8 cellular contexts compared by ENCODE assay signal in the genomic region with DNA sequence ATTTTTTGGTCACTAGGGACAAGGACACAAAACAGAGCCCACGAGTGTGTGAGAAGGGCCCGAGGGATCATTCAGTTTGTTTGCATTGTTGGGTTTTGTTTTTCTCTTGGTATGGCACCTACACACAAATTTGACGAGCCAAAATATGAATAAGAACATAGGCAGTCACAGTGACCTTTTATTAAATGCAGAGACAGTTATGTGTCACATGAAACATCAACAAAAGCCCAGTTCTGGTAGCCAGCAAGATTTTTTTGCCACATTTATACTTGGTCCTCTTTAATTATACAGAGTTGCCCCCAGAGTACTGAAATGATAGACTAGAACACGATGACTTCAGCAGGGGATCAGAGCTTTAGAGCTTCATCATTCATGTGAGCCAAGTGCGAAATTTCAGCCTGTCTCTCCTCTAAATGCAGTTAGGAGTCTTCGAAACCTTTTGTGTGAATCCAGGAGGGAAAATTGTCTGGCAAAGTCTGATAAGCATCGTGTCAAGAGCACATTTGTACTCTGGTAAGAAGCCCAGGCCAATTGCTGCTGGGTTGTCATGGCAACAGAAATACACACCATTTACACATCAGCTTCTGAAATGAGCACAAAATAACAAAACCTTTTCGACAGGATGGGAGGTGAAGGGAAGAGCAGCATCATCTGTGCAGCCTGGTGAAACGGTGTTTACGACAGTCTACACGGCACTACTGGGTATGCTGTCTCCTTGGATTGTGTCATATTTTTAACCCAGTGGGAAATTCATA.
DNase-seq lines count a peak whose midpoint lies in the region; ATAC-seq and TF ChIP-seq lines count a peak whose summit lies in the region.

No MANE protein-coding gene starts in this region.

- H3K4me3 Mint-ChIP-seq in GM23338: no peak overlapping the region
- no peak overlapping the region for H3K4me3 Mint-ChIP-seq in Caco-2 (ENCODE audit: unreplicated experiment)

- H3K9me3 Mint-ChIP-seq in GM23338: no peaks in the 10 kb centered on the region
- no peaks in the 10 kb centered on the region for H3K9me3 Mint-ChIP-seq in Caco-2 (ENCODE audit: unreplicated experiment)

- H3K79me2 ChIP-seq in GM23338 (replicated peaks; ENCODE audit: insufficient read depth): no peaks in the 10 kb centered on the region
- no peaks in the 10 kb centered on the region for H3K79me2 ChIP-seq in OCI-LY7 (ENCODE audit: insufficient read depth, low read depth, low read length)
- H3K79me2 ChIP-seq in MM.1S (ENCODE audit: low read length): no peaks in the 10 kb centered on the region

- H3K27ac ChIP-seq in GM23338 (ENCODE audit: low read depth) (no peak overlapping the region; the same call in 1 of the 2 replicates), OCI-LY7 (ENCODE audit: low read depth, low read length, poor library complexity, severe bottlenecking) (peak overlapping the region; percentile 41), MM.1S (ENCODE audit: low read length) (no peak overlapping the region)

- intact Hi-C loops in OCI-LY7 (cut with micrococcal nuclease; ENCODE audit: unreplicated experiment): loop anchor here (5.0 to 10.0 kb wide), 4 partner anchors 223 to 433 kb away; no protein-coding TSS in a partner anchor
- intact Hi-C loops in Caco-2 (cut with micrococcal nuclease; ENCODE audit: unreplicated experiment): no loop called here

- CTCF ChIA-PET in OCI-LY7 (lab: Charles Lee; ENCODE audit: unreplicated experiment) (interaction anchor here (1.2 kb wide), 1 partner anchor 23 kb away, joined by 3 read pairs; no protein-coding TSS in a partner anchor), HEK293T (lab: Yijun Ruan, JAX) (interaction anchor here (1.4 kb wide), 1 partner anchor 312 kb away, joined by 4 read pairs; no protein-coding TSS in a partner anchor), Caco-2 (lab: Charles Lee) (no interaction called here)

- 0 out of 2 replicates have a peak overlapping the region, but pooled peaks have one; percentile 26 for H2AFZ ChIP-seq in GM23338
- H2AFZ ChIP-seq in OCI-LY7 (ENCODE audit: low read length): peak overlapping the region; percentile 26; the same call in 1 of the 2 replicates
- no peak overlapping the region for H2AFZ ChIP-seq in MM.1S (ENCODE audit: low read length)

- H3F3A ChIP-seq in GM23338 (replicated peaks; ENCODE audit: low read depth) (no peaks in the 10 kb centered on the region; the same call in 1 of the 2 replicates), MM.1S (ENCODE audit: insufficient read depth, low read length) (no peaks in the 10 kb centered on the region)

- no peak overlapping the region for H3K27ac Mint-ChIP-seq in GM23338
- no peak overlapping the region for H3K27ac Mint-ChIP-seq in Caco-2 (ENCODE audit: unreplicated experiment)

- H3K27me3 ChIP-seq in GM23338 (ENCODE audit: insufficient read depth) (no peaks in the 10 kb centered on the region), endocrine pancreas (ENCODE audit: control insufficient read depth, insufficient read depth, low read length) (no peaks in the 10 kb centered on the region), MM.1S (replicated peaks; ENCODE audit: insufficient read depth, low read length) (no peaks in the 10 kb centered on the region), Caco-2 (replicated peaks; ENCODE audit: control insufficient read depth, insufficient read depth, low read length) (no peaks in the 10 kb centered on the region)

- H3K36me3 ChIP-seq in GM23338 (ENCODE audit: insufficient read depth) (no peaks in the 10 kb centered on the region), OCI-LY7 (ENCODE audit: insufficient read depth, low read length) (no peaks in the 10 kb centered on the region), endocrine pancreas (ENCODE audit: control insufficient read depth, insufficient read depth, low read length) (no peaks in the 10 kb centered on the region), MM.1S (replicated peaks; ENCODE audit: insufficient read depth, low read length) (no peaks in the 10 kb centered on the region), Caco-2 (ENCODE audit: control insufficient read depth, insufficient read depth, low read length) (no peaks in the 10 kb centered on the region)

- DNase-seq in GM23338 (ENCODE audit: low spot score): peak; percentile 32
- DNase-seq in OCI-LY7 (ENCODE audit: low spot score): peak; percentile 56
- peak; percentile 26 for DNase-seq in pulmonary artery endothelial cell (ENCODE audit: low read depth, low spot score)
- DNase-seq in GF-D8 (lab: John Stamatoyannopoulos, UW): no peak
- DNase-seq in MM.1S: no peak
- no peak for DNase-seq in HEK293T (ENCODE audit: extremely low spot score)
- DNase-seq in Caco-2: no peak

- peaks cover 12% of the 10 kb centered on the region for H3K4me1 ChIP-seq in GM23338 (ENCODE audit: insufficient read depth)
- peaks cover 61% of the 10 kb centered on the region for H3K4me1 ChIP-seq in OCI-LY7 (ENCODE audit: insufficient read depth, low read length, poor library complexity, severe bottlenecking)
- no peaks in the 10 kb centered on the region for H3K4me1 ChIP-seq in endocrine pancreas (ENCODE audit: control insufficient read depth, insufficient read depth, low read length)
- no peaks in the 10 kb centered on the region for H3K4me1 ChIP-seq in MM.1S (ENCODE audit: low read length)
- H3K4me1 ChIP-seq in Caco-2: peaks cover 3% of the 10 kb centered on the region; the same call in 1 of the 2 replicates

- H3K36me3 Mint-ChIP-seq in GM23338 (ENCODE audit: low read depth): no peaks in the 10 kb centered on the region
- H3K36me3 Mint-ChIP-seq in Caco-2 (ENCODE audit: insufficient read depth, unreplicated experiment): no peaks in the 10 kb centered on the region

- H3K9me3 ChIP-seq in OCI-LY7 (ENCODE audit: low read length) (no peaks in the 10 kb centered on the region), endocrine pancreas (ENCODE audit: control insufficient read depth, low read length) (no peaks in the 10 kb centered on the region), MM.1S (replicated peaks; ENCODE audit: insufficient read depth, low read length) (no peaks in the 10 kb centered on the region), Caco-2 (no peaks in the 10 kb centered on the region)

- H3K9me2 ChIP-seq in GM23338 (ENCODE audit: insufficient read depth) (no peaks in the 10 kb centered on the region), OCI-LY7 (ENCODE audit: insufficient read depth, low read length) (no peaks in the 10 kb centered on the region), MM.1S (replicated peaks; ENCODE audit: insufficient read depth, low read length) (no peaks in the 10 kb centered on the region)

- no peak overlapping the region for H3K4me2 ChIP-seq in GM23338
- H3K4me2 ChIP-seq in OCI-LY7 (ENCODE audit: low read length): peak overlapping the region; percentile 53
- H3K4me2 ChIP-seq in MM.1S (ENCODE audit: low read depth, low read length): no peak overlapping the region

- no peak for ATAC-seq in GM23338

- no peaks in the 10 kb centered on the region for H3K27me3 Mint-ChIP-seq in GM23338 (ENCODE audit: insufficient read depth, low read depth, poor library complexity)
- H3K27me3 Mint-ChIP-seq in Caco-2 (ENCODE audit: insufficient read depth, unreplicated experiment): no peaks in the 10 kb centered on the region

- BruUV-seq in OCI-LY7 (replicated peaks; lab: Mats Ljungman, UMichigan) (no TSS peak), Caco-2 (replicated peaks; lab: Mats Ljungman, UMichigan) (no TSS peak)

- no peak overlapping the region for H3K4me3 ChIP-seq in GM23338
- H3K4me3 ChIP-seq in OCI-LY7 (ENCODE audit: low read depth, low read length, poor library complexity, severe bottlenecking): no peak overlapping the region
- H3K4me3 ChIP-seq in endocrine pancreas (ENCODE audit: control insufficient read depth, insufficient read depth, low read length): peak overlapping the region; percentile 19
- H3K4me3 ChIP-seq in MM.1S (ENCODE audit: low read length): no peak overlapping the region
- H3K4me3 ChIP-seq in Caco-2 (ENCODE audit: low read depth, low read length): no peak overlapping the region

- H3K4me1 Mint-ChIP-seq in GM23338 (peaks cover 26% of the 10 kb centered on the region), Caco-2 (ENCODE audit: low read depth, unreplicated experiment) (no peaks in the 10 kb centered on the region)

- H3K9ac ChIP-seq in endocrine pancreas (ENCODE audit: control insufficient read depth, insufficient read depth, low read length) (no peak overlapping the region), MM.1S (ENCODE audit: low read length) (no peak overlapping the region)

- no peaks in the 10 kb centered on the region for H4K20me1 ChIP-seq in GM23338 (replicated peaks; ENCODE audit: insufficient read depth)
- no peaks in the 10 kb centered on the region for H4K20me1 ChIP-seq in OCI-LY7 (ENCODE audit: insufficient read depth, low read length)
- H4K20me1 ChIP-seq in MM.1S (ENCODE audit: insufficient read depth, low read length): no peaks in the 10 kb centered on the region

- POLR2A ChIA-PET in OCI-LY7 (lab: Charles Lee): interaction anchor here (1.4 to 2.6 kb wide), 3 partner anchors 10 to 28 kb away, joined by 4 to 7 read pairs (median 4); no protein-coding TSS in a partner anchor
- POLR2A ChIA-PET in HEK293T (lab: Yijun Ruan, JAX): no interaction called here
- POLR2A ChIA-PET in Caco-2 (lab: Charles Lee): no interaction called here

- no peak for TF ChIP-seq CTCF in GM23338 (conservative IDR thresholded peaks at IDR 0.05; ENCODE audit: low read depth in 2 of 2)
- TF ChIP-seq CTCF in OCI-LY7 (conservative IDR thresholded peaks at IDR 0.05; ENCODE audit: low read length): no peak
- TF ChIP-seq CTCF in MM.1S (IDR thresholded peaks at IDR 0.05; ENCODE audit: low read length): no peak
- TF ChIP-seq CTCF in Caco-2 (IDR thresholded peaks at IDR 0.05; ENCODE audit: insufficient read depth in 1 of 2, low read depth in 1 of 2, low read length in 1 of 2, severe bottlenecking in 1 of 2, unreplicated experiment in 1 of 2): no peak

TF ChIP-seq in GM23338, 12 proteins besides CTCF, POLR2A, EP300 and RAD21 (continues in another document):
- no peak for TF ChIP-seq ZNF331 (CRISPR knock-in tag; IDR thresholded peaks at IDR 0.05; ENCODE audit: low read depth)
- TF ChIP-seq ZNF114 (CRISPR knock-in tag; IDR thresholded peaks at IDR 0.05): no peak
- TF ChIP-seq EZH2 (IDR thresholded peaks at IDR 0.05; ENCODE audit: low read depth, unreplicated experiment): no peak
- no peak for TF ChIP-seq JUNB (IDR thresholded peaks at IDR 0.05; ENCODE audit: unreplicated experiment)

TF ChIP-seq in HEK293T, 16 proteins besides CTCF, POLR2A, EP300 and RAD21 (continues in another document):
- no peak for TF ChIP-seq SUZ12 (IDR thresholded peaks at IDR 0.05)
- no peak for TF ChIP-seq LEF1 (IDR thresholded peaks at IDR 0.05; ENCODE audit: borderline replicate concordance)
- TF ChIP-seq L3MBTL2 (conservative IDR thresholded peaks at IDR 0.05): no peak
- TF ChIP-seq, protein P1, sequence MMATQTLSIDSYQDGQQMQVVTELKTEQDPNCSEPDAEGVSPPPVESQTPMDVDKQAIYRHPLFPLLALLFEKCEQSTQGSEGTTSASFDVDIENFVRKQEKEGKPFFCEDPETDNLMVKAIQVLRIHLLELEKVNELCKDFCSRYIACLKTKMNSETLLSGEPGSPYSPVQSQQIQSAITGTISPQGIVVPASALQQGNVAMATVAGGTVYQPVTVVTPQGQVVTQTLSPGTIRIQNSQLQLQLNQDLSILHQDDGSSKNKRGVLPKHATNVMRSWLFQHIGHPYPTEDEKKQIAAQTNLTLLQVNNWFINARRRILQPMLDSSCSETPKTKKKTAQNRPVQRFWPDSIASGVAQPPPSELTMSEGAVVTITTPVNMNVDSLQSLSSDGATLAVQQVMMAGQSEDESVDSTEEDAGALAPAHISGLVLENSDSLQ (IDR thresholded peaks at IDR 0.05): no peak
- TF ChIP-seq FOXA1 (IDR thresholded peaks at IDR 0.05): no peak

Comparison
In these comparisons a context has a peak if more than half of its experiments do, and no peak if none do; other contexts are left out.
1. DNase-seq: peak in GM23338 (single experiment), OCI-LY7 (single experiment) and pulmonary artery endothelial cell (single experiment); none in GF-D8 (single experiment), MM.1S (single experiment), HEK293T (single experiment) and Caco-2 (0 of 2).